In genomic region chr18:70291295-70291574, GRCh38 we compare ENCODE assay signal across 16 cellular contexts. TPM values are rescaled to one million over a fixed set of nuclear protein-coding genes. Genes with fewer than 3 reads are reported as not detected.
DNase-seq lines count a peak whose midpoint lies in the region; FAIRE-seq and TF ChIP-seq lines count a peak whose summit lies in the region.
"Had no signal": no experiment of that assay in that cellular context is flagged by ENCODE, and none has a peak within 500 bp of the region (broad histone marks: within the 10 kb centered on the region; RNA-seq: fewer than 3 reads in every experiment).

No MANE protein-coding gene starts in this region.

- H3K4me1 Mint-ChIP-seq in activated naive CD4-positive, alpha-beta T cell treated with anti-CD3 and anti-CD28 coated beads, Interleukin-2, amount 10 ng/mL, durations not matched to agents 7 days and 5 days: peaks cover 12% of the 10 kb centered on the region

- H3K27me3 ChIP-seq in WERI-Rb-1 (ENCODE audit: insufficient read depth, low read depth, severe bottlenecking): no peaks in the 10 kb centered on the region
- no peaks in the 10 kb centered on the region for H3K27me3 ChIP-seq in small intestine (ENCODE audit: control insufficient read depth in 2 of 2, insufficient read depth in 2 of 2, low read length in 2 of 2)
- H3K27me3 ChIP-seq in ovary: no peaks in the 10 kb centered on the region

- H3K27ac ChIP-seq in WERI-Rb-1: no peak overlapping the region
- H3K27ac ChIP-seq in small intestine (ENCODE audit: low read depth in 1 of 2, low read length in 1 of 2): no peak overlapping the region
- H3K27ac ChIP-seq in ovary: no peak overlapping the region
- H3K27ac ChIP-seq: spleen had no signal

- no peak for FAIRE-seq in small intestine (lab: Jason Lieb, UNC)
- FAIRE-seq: urothelium cell line had no signal

- H3K9me3 ChIP-seq in WERI-Rb-1 (ENCODE audit: severe bottlenecking): no peaks in the 10 kb centered on the region
- H3K9me3 ChIP-seq in small intestine (ENCODE audit: control insufficient read depth, low read depth): no peaks in the 10 kb centered on the region
- no peaks in the 10 kb centered on the region for H3K9me3 ChIP-seq in ovary
- H3K9me3 ChIP-seq: spleen had no signal

- DNase-seq in activated naive CD4-positive, alpha-beta T cell treated with anti-CD3 and anti-CD28 coated beads, Interleukin-2, amount 10 ng/mL, durations not matched to agents 7 days and 5 days: no peak
- DNase-seq in activated naive CD4-positive, alpha-beta T cell treated with anti-CD3 and anti-CD28 coated beads, Interleukin-2, amount 50 U/mL, for 16 hours: no peak
- DNase-seq in WERI-Rb-1 (peak; percentile 12), fibroblast of villous mesenchyme (ENCODE audit: low read depth) (no peak), small intestine (peak; percentile 21), ovary (no peak), DMS53 (lab: John Stamatoyannopoulos, UW) (no peak), NCI-H1048 (lab: John Stamatoyannopoulos, UW) (no peak)
- DNase-seq: activated CD4-positive, alpha-beta T cell treated with anti-CD3 and anti-CD28 coated beads for 4 hours; AML-193; effector CD4-positive, alpha-beta T cell; NCI-H1092 treated with DMSO at 0.1 percent for 48 hours; NCI-H524; spleen had no signal

- TF ChIP-seq EP300 in ovary (IDR thresholded peaks at IDR 0.05): no peak

- H3K4me1 ChIP-seq in small intestine (ENCODE audit: control insufficient read depth in 2 of 2, insufficient read depth in 1 of 2, low read depth in 1 of 2, low read length in 1 of 2) (peaks cover 4 to 11% of the 10 kb centered on the region in 2 donors), ovary (ENCODE audit: insufficient read depth) (peaks cover 15% of the 10 kb centered on the region)

- H3K27ac Mint-ChIP-seq in activated naive CD4-positive, alpha-beta T cell treated with anti-CD3 and anti-CD28 coated beads, Interleukin-2, amount 10 ng/mL, durations not matched to agents 7 days and 5 days: no peak overlapping the region
- H3K27ac Mint-ChIP-seq: activated naive CD4-positive, alpha-beta T cell treated with anti-CD3 and anti-CD28 coated beads, Interleukin-2, amount 50 U/mL, for 72 hours had no signal

- H3K27me3 Mint-ChIP-seq in activated naive CD4-positive, alpha-beta T cell treated with anti-CD3 and anti-CD28 coated beads, Interleukin-2, amount 10 ng/mL, durations not matched to agents 7 days and 5 days: peaks cover 37% of the 10 kb centered on the region

- TF ChIP-seq CTCF in WERI-Rb-1 (IDR thresholded peaks at IDR 0.05; ENCODE audit: low read depth, low read length): no peak
- TF ChIP-seq CTCF in fibroblast of villous mesenchyme (IDR thresholded peaks at IDR 0.05; ENCODE audit: insufficient read depth, low read depth, low read length): no peak
- TF ChIP-seq CTCF in ovary (IDR thresholded peaks at IDR 0.05): no peak

- H3K4me3 Mint-ChIP-seq in activated naive CD4-positive, alpha-beta T cell treated with anti-CD3 and anti-CD28 coated beads, Interleukin-2, amount 10 ng/mL, durations not matched to agents 7 days and 5 days: peak overlapping the region; percentile 15

- TF ChIP-seq POLR2A in ovary (IDR thresholded peaks at IDR 0.05): no peak

- H3K4me3 ChIP-seq in WERI-Rb-1 (ENCODE audit: low read depth, low read length): no peak overlapping the region
- H3K4me3 ChIP-seq in fibroblast of villous mesenchyme (ENCODE audit: low read depth, low read length): peak overlapping the region; percentile 73
- H3K4me3 ChIP-seq in small intestine (ENCODE audit: low read depth in 1 of 2, low read length in 2 of 2): peak overlapping the region in 1 of 2 donors; percentile 91
- no peak overlapping the region for H3K4me3 ChIP-seq in ovary

- intact Hi-C loops in ovary (cut with DNase I): no loop called here

- peaks cover 2% of the 10 kb centered on the region for H3K36me3 Mint-ChIP-seq in activated naive CD4-positive, alpha-beta T cell treated with anti-CD3 and anti-CD28 coated beads, Interleukin-2, amount 10 ng/mL, durations not matched to agents 7 days and 5 days
- H3K36me3 Mint-ChIP-seq: activated naive CD4-positive, alpha-beta T cell treated with anti-CD3 and anti-CD28 coated beads, Interleukin-2, amount 50 U/mL, for 72 hours had no signal

- H3K9me3 Mint-ChIP-seq in activated naive CD4-positive, alpha-beta T cell treated with anti-CD3 and anti-CD28 coated beads, Interleukin-2, amount 10 ng/mL, durations not matched to agents 7 days and 5 days: no peaks in the 10 kb centered on the region
- H3K9me3 Mint-ChIP-seq: activated naive CD4-positive, alpha-beta T cell treated with anti-CD3 and anti-CD28 coated beads, Interleukin-2, amount 50 U/mL, for 72 hours had no signal

- WGBS in small intestine, 3 donors: 21 to 67% (median 61%) methylated on average over 2 of the region's 2 CpGs
- WGBS in ovary, 3 donors: 86 to 93% (median 90%) methylated on average over 2 of the region's 2 CpGs

- H3K36me3 ChIP-seq in WERI-Rb-1 (no peaks in the 10 kb centered on the region), small intestine (ENCODE audit: control insufficient read depth in 2 of 2, insufficient read depth in 2 of 2, low read length in 2 of 2) (no peaks in the 10 kb centered on the region), ovary (no peaks in the 10 kb centered on the region)
- H3K36me3 ChIP-seq: spleen had no signal

- CTCF ChIA-PET in activated naive CD4-positive, alpha-beta T cell treated with anti-CD3 and anti-CD28 coated beads, Interleukin-2, amount 10 ng/mL, durations not matched to agents 7 days and 5 days (lab: Charles Lee): no interaction called here

RNA-seq across cellular contexts. Expression of gene SOCS6, which starts 2.4 kb away (rescaled TPM):
- total RNA-seq in fibroblast of villous mesenchyme: 30.9 and 34.5 TPM in 2 replicates
- 10 to 100 TPM; 10.3 to 15.4 (median 10.9) TPM for polyA plus RNA-seq in small intestine
- 10 to 100 TPM in 6 of 7 donors, 1 to 10 TPM in 1; 9.8 to 23.8 (median 17.7) TPM for total RNA-seq in ovary
- polyA plus RNA-seq in ovary: 1 to 10 TPM; 8.1 to 8.8 TPM

Comparison
In these comparisons a context has a peak if more than half of its experiments do, and no peak if none do; other contexts are left out.
1. DNase-seq: peak in WERI-Rb-1 (single experiment) and small intestine (single experiment); none in activated naive CD4-positive, alpha-beta T cell treated with anti-CD3 and anti-CD28 coated beads, Interleukin-2, amount 10 ng/mL, durations not matched to agents 7 days and 5 days (single experiment), activated naive CD4-positive, alpha-beta T cell treated with anti-CD3 and anti-CD28 coated beads, Interleukin-2, amount 50 U/mL, for 16 hours (single experiment), fibroblast of villous mesenchyme (single experiment), ovary (0 of 5), DMS53 (single experiment) and NCI-H1048 (single experiment).